Comparison of ENCODE assay signal across 7 cellular contexts in genomic region chr1:42814815-42815214, GRCh38. TPM values are rescaled to one million over a fixed set of nuclear protein-coding genes. Genes with fewer than 3 reads are reported as not detected.
A peak's percentile ranks its signal among the peaks of the same experiment; 100 is the strongest.
DNase-seq lines count a peak whose midpoint lies in the region; TF ChIP-seq lines count a peak whose summit lies in the region.
"Not testable (repeated sequence)": the region's sequence is repeated elsewhere in the genome, so short reads cannot be mapped to it uniquely, and the experiment has no call there.
"Had no signal": no experiment of that assay in that cellular context is flagged by ENCODE, and none has a peak within 500 bp of the region (broad histone marks: within the 10 kb centered on the region; RNA-seq: fewer than 3 reads in every experiment).

No MANE protein-coding gene starts in this region.

- H3K9me3 Mint-ChIP-seq in activated T-helper 1 cell treated with anti-CD3 and anti-CD28 coated beads, Interleukin-12 subunit alpha, Interleukin-12 subunit beta, Interleukin-2, Interleukin-4 antibody, amounts not matched to agents 30 ng/mL and 10 ng/mL and 1 ng/mL, durations not matched to agents 14 hours and 24 hours and 36 hours; activated naive CD8-positive, alpha-beta T cell (ENCODE audit: low read depth); brain; nephron; neural crest cell: not testable (repeated sequence)

- not testable (repeated sequence) for DNase-seq in activated T-helper 1 cell treated with anti-CD3 and anti-CD28 coated beads, Interleukin-12 subunit alpha, Interleukin-12 subunit beta, Interleukin-2, Interleukin-4 antibody, amounts not matched to agents 30 ng/mL and 10 ng/mL and 1 ng/mL, durations not matched to agents 14 hours and 24 hours and 36 hours (ENCODE audit: low spot score); neural crest cell (ENCODE audit: low read depth, low spot score)

- not testable (repeated sequence) for H3K27ac Mint-ChIP-seq in activated T-helper 1 cell treated with anti-CD3 and anti-CD28 coated beads, Interleukin-12 subunit alpha, Interleukin-12 subunit beta, Interleukin-2, Interleukin-4 antibody, amounts not matched to agents 30 ng/mL and 10 ng/mL and 1 ng/mL, durations not matched to agents 14 hours and 24 hours and 36 hours; activated naive CD8-positive, alpha-beta T cell; brain; nephron; neural crest cell (ENCODE audit: unreplicated experiment)

- intact Hi-C loops in activated T-helper 1 cell treated with anti-CD3 and anti-CD28 coated beads, Interleukin-12 subunit alpha, Interleukin-12 subunit beta, Interleukin-2, Interleukin-4 antibody, amounts not matched to agents 30 ng/mL and 10 ng/mL and 1 ng/mL, durations not matched to agents 14 hours and 24 hours and 36 hours (cut with micrococcal nuclease): not testable (repeated sequence)

- POLR2A ChIA-PET in HEK293 (lab: Yijun Ruan, JAX): not testable (repeated sequence)

- not testable (repeated sequence) for H3K36me3 Mint-ChIP-seq in activated T-helper 1 cell treated with anti-CD3 and anti-CD28 coated beads, Interleukin-12 subunit alpha, Interleukin-12 subunit beta, Interleukin-2, Interleukin-4 antibody, amounts not matched to agents 30 ng/mL and 10 ng/mL and 1 ng/mL, durations not matched to agents 14 hours and 24 hours and 36 hours (ENCODE audit: low read depth); neural crest cell (ENCODE audit: low read depth)
- H3K36me3 Mint-ChIP-seq in activated naive CD8-positive, alpha-beta T cell: peaks cover 11% of the 10 kb centered on the region
- H3K36me3 Mint-ChIP-seq in brain (peaks cover 41% of the 10 kb centered on the region), nephron (ENCODE audit: low read depth) (peaks cover 29% of the 10 kb centered on the region)

- H3K4me1 ChIP-seq in HEK293 (ENCODE audit: control insufficient read depth, insufficient read depth, low read length): not testable (repeated sequence)

- H3K27ac ChIP-seq in HEK293 (ENCODE audit: extremely low read depth, low read depth, low read length): not testable (repeated sequence)

- H3K4me3 Mint-ChIP-seq in activated T-helper 1 cell treated with anti-CD3 and anti-CD28 coated beads, Interleukin-12 subunit alpha, Interleukin-12 subunit beta, Interleukin-2, Interleukin-4 antibody, amounts not matched to agents 30 ng/mL and 10 ng/mL and 1 ng/mL, durations not matched to agents 14 hours and 24 hours and 36 hours: peak overlapping the region; percentile 23
- H3K4me3 Mint-ChIP-seq in activated naive CD8-positive, alpha-beta T cell: peak overlapping the region; percentile 32
- H3K4me3 Mint-ChIP-seq in brain (peak overlapping the region in 4 of 5 experiments; percentile 58 to 73 (median 68)), nephron (peak overlapping the region; percentile 25 to 65 (median 53)), neural crest cell (peak overlapping the region; percentile 39)

- H3K9me3 ChIP-seq in HEK293 (ENCODE audit: control insufficient read depth, insufficient read depth, low read depth, low read length): not testable (repeated sequence)

- CTCF ChIA-PET in HEK293 (lab: Yijun Ruan, JAX): not testable (repeated sequence)

- not testable (repeated sequence) for H3K4me3 ChIP-seq in HEK293 (ENCODE audit: low read depth, low read length)

- H3K27me3 Mint-ChIP-seq in activated T-helper 1 cell treated with anti-CD3 and anti-CD28 coated beads, Interleukin-12 subunit alpha, Interleukin-12 subunit beta, Interleukin-2, Interleukin-4 antibody, amounts not matched to agents 30 ng/mL and 10 ng/mL and 1 ng/mL, durations not matched to agents 14 hours and 24 hours and 36 hours (ENCODE audit: insufficient read depth); activated naive CD8-positive, alpha-beta T cell; brain; nephron (ENCODE audit: low read depth); neural crest cell (ENCODE audit: low read depth): not testable (repeated sequence)

- not testable (repeated sequence) for TF ChIP-seq CTCF in HEK293 (tag by site-specific recombination; IDR thresholded peaks at IDR 0.05); brain (conservative IDR thresholded peaks at IDR 0.05); nephron (IDR thresholded peaks at IDR 0.05; ENCODE audit: unreplicated experiment in 3 of 3); neural crest cell (conservative IDR thresholded peaks at IDR 0.05)

- H3K4me1 Mint-ChIP-seq in activated T-helper 1 cell treated with anti-CD3 and anti-CD28 coated beads, Interleukin-12 subunit alpha, Interleukin-12 subunit beta, Interleukin-2, Interleukin-4 antibody, amounts not matched to agents 30 ng/mL and 10 ng/mL and 1 ng/mL, durations not matched to agents 14 hours and 24 hours and 36 hours (ENCODE audit: low read depth): peaks cover 19% of the 10 kb centered on the region
- H3K4me1 Mint-ChIP-seq in activated naive CD8-positive, alpha-beta T cell (ENCODE audit: low read depth): peaks cover 25% of the 10 kb centered on the region
- H3K4me1 Mint-ChIP-seq in brain (peaks cover 54% of the 10 kb centered on the region), nephron (peaks cover 24% of the 10 kb centered on the region), neural crest cell (peaks cover 29% of the 10 kb centered on the region)

- peaks cover 0 to 20% of the 10 kb centered on the region in 2 experiments; a peak in 1 of 3 replicates for H3K36me3 ChIP-seq in HEK293 (ENCODE audit: control insufficient read depth in 2 of 2, insufficient read depth in 1 of 2, low read length in 2 of 2)

TF ChIP-seq in HEK293, 187 proteins besides CTCF, POLR2A, EP300 and RAD21:
- TF ChIP-seq, protein P1, sequence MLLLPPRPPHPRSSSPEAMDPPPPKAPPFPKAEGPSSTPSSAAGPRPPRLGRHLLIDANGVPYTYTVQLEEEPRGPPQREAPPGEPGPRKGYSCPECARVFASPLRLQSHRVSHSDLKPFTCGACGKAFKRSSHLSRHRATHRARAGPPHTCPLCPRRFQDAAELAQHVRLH (tag by site-specific recombination; IDR thresholded peaks at IDR 0.05): peak; percentile 57; the same call in 1 of the 2 replicates
- peak; percentile 95 for TF ChIP-seq ZNF146 (tag by site-specific recombination; IDR thresholded peaks at IDR 0.05)

RNA-seq across cellular contexts. Expression of gene ERMAP, which starts 2.1 kb away (rescaled TPM):
- 3.4 and 3.7 TPM in 2 replicates for total RNA-seq in activated T-helper 1 cell treated with anti-CD3 and anti-CD28 coated beads, Interleukin-12 subunit alpha, Interleukin-12 subunit beta, Interleukin-2, Interleukin-4 antibody, amounts not matched to agents 30 ng/mL and 10 ng/mL and 1 ng/mL, durations not matched to agents 14 hours and 24 hours and 36 hours
- 4.9 TPM for polyA plus RNA-seq in brain (ENCODE audit: insufficient read depth, low read depth, low replicate concordance)
- 7.1 and 8.8 TPM in 2 replicates for total RNA-seq in neural crest cell

RNA-seq across cellular contexts. Expression of gene SVBP, which starts 2.4 kb away (rescaled TPM):
- 6.4 and 8.2 TPM in 2 replicates for total RNA-seq in activated T-helper 1 cell treated with anti-CD3 and anti-CD28 coated beads, Interleukin-12 subunit alpha, Interleukin-12 subunit beta, Interleukin-2, Interleukin-4 antibody, amounts not matched to agents 30 ng/mL and 10 ng/mL and 1 ng/mL, durations not matched to agents 14 hours and 24 hours and 36 hours
- 97.6 TPM for polyA plus RNA-seq in brain (ENCODE audit: insufficient read depth, low read depth, low replicate concordance)
- 46.5 and 47.9 TPM in 2 replicates for total RNA-seq in neural crest cell

RNA-seq across cellular contexts. Expression of gene TMEM269, which starts 30.0 kb away (rescaled TPM):
- total RNA-seq in activated T-helper 1 cell treated with anti-CD3 and anti-CD28 coated beads, Interleukin-12 subunit alpha, Interleukin-12 subunit beta, Interleukin-2, Interleukin-4 antibody, amounts not matched to agents 30 ng/mL and 10 ng/mL and 1 ng/mL, durations not matched to agents 14 hours and 24 hours and 36 hours: 0.12 and 0.29 TPM in 2 replicates
- polyA plus RNA-seq in brain (ENCODE audit: insufficient read depth, low read depth, low replicate concordance): not detected
- total RNA-seq in neural crest cell: 0.70 and 0.91 TPM in 2 replicates
- polyA plus RNA-seq: CD14-positive monocyte had no signal

RNA-seq across cellular contexts. Expression of gene ZNF691, which starts 31.6 kb away (rescaled TPM):
- total RNA-seq in activated T-helper 1 cell treated with anti-CD3 and anti-CD28 coated beads, Interleukin-12 subunit alpha, Interleukin-12 subunit beta, Interleukin-2, Interleukin-4 antibody, amounts not matched to agents 30 ng/mL and 10 ng/mL and 1 ng/mL, durations not matched to agents 14 hours and 24 hours and 36 hours: 10.0 and 12.9 TPM in 2 replicates
- 13.1 TPM for polyA plus RNA-seq in brain (ENCODE audit: insufficient read depth, low read depth, low replicate concordance)
- 19.1 TPM in 2 replicates for total RNA-seq in neural crest cell

RNA-seq across cellular contexts. Expression of gene C1orf50, which starts 47.8 kb away (rescaled TPM):
- 6.4 and 7.6 TPM in 2 replicates for total RNA-seq in activated T-helper 1 cell treated with anti-CD3 and anti-CD28 coated beads, Interleukin-12 subunit alpha, Interleukin-12 subunit beta, Interleukin-2, Interleukin-4 antibody, amounts not matched to agents 30 ng/mL and 10 ng/mL and 1 ng/mL, durations not matched to agents 14 hours and 24 hours and 36 hours
- 13.3 TPM for polyA plus RNA-seq in brain (ENCODE audit: insufficient read depth, low read depth, low replicate concordance)
- 9.7 and 13.6 TPM in 2 replicates for total RNA-seq in neural crest cell
